26 cellular contexts compared by ENCODE assay signal in genomic region chr13:43326100-43326499, GRCh38.
"Had no signal": no experiment of that assay in that cellular context is flagged by ENCODE, and none has a peak within 500 bp of the region (broad histone marks: within the 10 kb centered on the region; RNA-seq: fewer than 3 reads in every experiment).

No MANE protein-coding gene starts in this region.

- H3K36me3 ChIP-seq: ascending aorta, brain microvascular endothelial cell, colonic mucosa, esophagus squamous epithelium, gastroesophageal sphincter, neutrophil, SJSA1, stomach, upper lobe of left lung had no signal

- H3K27ac ChIP-seq: ascending aorta, brain microvascular endothelial cell, colonic mucosa, esophagus squamous epithelium, heart right ventricle, neutrophil, parathyroid adenoma, SJSA1, stomach, upper lobe of left lung had no signal

- H3K9me3 ChIP-seq: ascending aorta, colonic mucosa, esophagus squamous epithelium, gastroesophageal sphincter, heart right ventricle, neutrophil, SJSA1, stomach, upper lobe of left lung had no signal

- H3K4me1 ChIP-seq: ascending aorta, colonic mucosa, esophagus squamous epithelium, parathyroid adenoma, SJSA1, stomach, upper lobe of left lung had no signal

- DNase-seq: activated CD4-positive, alpha-beta T cell treated with anti-CD3 and anti-CD28 coated beads for 1 hour; activated CD4-positive, alpha-beta T cell treated with anti-CD3 and anti-CD28 coated beads, Interleukin-2, amount 50 U/mL, for 1 hour; activated CD8-positive, alpha-beta T cell treated with anti-CD3 and anti-CD28 coated beads, Interleukin-2, amount 10 ng/mL, durations not matched to agents 7 days and 5 days; activated gamma-delta T cell treated with Interleukin-2 at 50 U/mL for 16 hours; activated T-cell treated with anti-CD3 and anti-CD28 coated beads, Interleukin-2, amount 50 U/mL, for 1 hour; brain microvascular endothelial cell; colonic mucosa; endodermal cell; esophagus squamous epithelium; heart right ventricle; kidney; stimulated activated CD4-positive, alpha-beta T cell treated with anti-CD3 and anti-CD28 coated beads, Interleukin-12 subunit alpha, Interleukin-12 subunit beta, amount 100 ng/mL, for 4 hours; stomach; T-helper 1 cell; upper lobe of left lung had no signal

- H3K4me3 ChIP-seq: ascending aorta, colonic mucosa, esophagus squamous epithelium, gastroesophageal sphincter, heart right ventricle, SJSA1, stomach, upper lobe of left lung had no signal

- H3K4me3 Mint-ChIP-seq: activated CD8-positive, alpha-beta T cell treated with anti-CD3 and anti-CD28 coated beads, Interleukin-2, amount 10 ng/mL, durations not matched to agents 7 days and 5 days; activated naive CD4-positive, alpha-beta T cell treated with anti-CD3 and anti-CD28 coated beads, Interleukin-2, amount 50 U/mL, for 24 hours; central memory CD8-positive, alpha-beta T cell; endodermal cell; mesothelial cell of epicardium; nephron; stimulated activated effector memory CD8-positive, alpha-beta T cell treated with anti-CD3 and anti-CD28 coated beads, Interleukin-12 subunit alpha, Interleukin-12 subunit beta, amount 100 ng/mL, for 72 hours had no signal

- ATAC-seq: activated CD8-positive, alpha-beta T cell treated with anti-CD3 and anti-CD28 coated beads, Interleukin-2, amount 10 ng/mL, durations not matched to agents 7 days and 5 days; gastroesophageal sphincter; left lobe of liver; stimulated activated effector memory CD8-positive, alpha-beta T cell treated with anti-CD3 and anti-CD28 coated beads, Interleukin-12 subunit alpha, Interleukin-12 subunit beta, amount 100 ng/mL, for 72 hours had no signal

- H3K4me1 Mint-ChIP-seq: activated naive CD4-positive, alpha-beta T cell treated with anti-CD3 and anti-CD28 coated beads, Interleukin-2, amount 50 U/mL, for 24 hours; central memory CD8-positive, alpha-beta T cell; mesothelial cell of epicardium; nephron; stimulated activated effector memory CD8-positive, alpha-beta T cell treated with anti-CD3 and anti-CD28 coated beads, Interleukin-12 subunit alpha, Interleukin-12 subunit beta, amount 100 ng/mL, for 72 hours had no signal

- H3K27me3 Mint-ChIP-seq: activated naive CD4-positive, alpha-beta T cell treated with anti-CD3 and anti-CD28 coated beads, Interleukin-2, amount 50 U/mL, for 24 hours had no signal

- H3K27me3 ChIP-seq: ascending aorta, brain microvascular endothelial cell, colonic mucosa, esophagus squamous epithelium, gastroesophageal sphincter, heart right ventricle, neutrophil, SJSA1, stomach, upper lobe of left lung had no signal

- H3K27ac Mint-ChIP-seq: activated CD8-positive, alpha-beta T cell treated with anti-CD3 and anti-CD28 coated beads, Interleukin-2, amount 10 ng/mL, durations not matched to agents 7 days and 5 days; activated naive CD4-positive, alpha-beta T cell treated with anti-CD3 and anti-CD28 coated beads, Interleukin-2, amount 50 U/mL, for 24 hours; endodermal cell; mesothelial cell of epicardium; nephron; stimulated activated effector memory CD8-positive, alpha-beta T cell treated with anti-CD3 and anti-CD28 coated beads, Interleukin-12 subunit alpha, Interleukin-12 subunit beta, amount 100 ng/mL, for 72 hours had no signal

- H3K36me3 Mint-ChIP-seq: activated naive CD4-positive, alpha-beta T cell treated with anti-CD3 and anti-CD28 coated beads, Interleukin-2, amount 50 U/mL, for 24 hours; mesothelial cell of epicardium; stimulated activated effector memory CD8-positive, alpha-beta T cell treated with anti-CD3 and anti-CD28 coated beads, Interleukin-12 subunit alpha, Interleukin-12 subunit beta, amount 100 ng/mL, for 72 hours had no signal

- H3K9me3 Mint-ChIP-seq: activated naive CD4-positive, alpha-beta T cell treated with anti-CD3 and anti-CD28 coated beads, Interleukin-2, amount 50 U/mL, for 24 hours; central memory CD8-positive, alpha-beta T cell; endodermal cell; mesothelial cell of epicardium; nephron; stimulated activated effector memory CD8-positive, alpha-beta T cell treated with anti-CD3 and anti-CD28 coated beads, Interleukin-12 subunit alpha, Interleukin-12 subunit beta, amount 100 ng/mL, for 72 hours had no signal
